In the genomic region with DNA sequence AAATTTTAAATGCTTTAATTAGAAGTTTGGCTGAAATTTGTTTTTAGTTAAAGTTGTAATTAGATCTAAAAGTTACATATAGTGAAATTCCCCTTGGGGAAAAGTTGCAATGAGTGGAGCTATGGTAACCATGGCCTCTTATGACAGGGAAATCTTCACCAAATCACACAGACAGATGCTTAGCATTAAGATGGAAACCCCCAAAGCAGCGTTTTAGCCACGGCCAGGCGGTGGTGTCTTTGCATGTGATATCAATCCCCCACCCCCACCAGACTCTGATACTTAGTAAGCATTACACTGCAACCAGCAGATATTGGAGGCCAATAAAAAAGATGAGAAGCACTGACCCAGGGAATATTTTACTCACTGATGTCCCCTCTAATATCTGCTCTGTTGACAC, we compare ENCODE assay signal across 21 cellular contexts.
"Had no signal": no experiment of that assay in that cellular context is flagged by ENCODE, and none has a peak within 500 bp of the region (broad histone marks: within the 10 kb centered on the region; RNA-seq: fewer than 3 reads in every experiment).

No MANE protein-coding gene starts in this region.

- DNase-seq: activated gamma-delta T cell treated with Interleukin-2 at 50 U/mL for 16 hours; activated T-cell treated with anti-CD3 and anti-CD28 coated beads, Interleukin-2, amount 50 U/mL, for 1 hour; amniotic stem cell; colonic mucosa; dorsolateral prefrontal cortex; endodermal cell; esophagus squamous epithelium; gastrocnemius medialis; hippocampal formation; left ventricle myocardium inferior; naive thymus-derived CD8-positive, alpha-beta T cell; retina; sigmoid colon; stimulated activated CD4-positive, alpha-beta T cell treated with anti-CD3 and anti-CD28 coated beads, Interleukin-4, amount 100 ng/mL, for 1 hour; stomach; transverse colon had no signal

- H3K4me3 Mint-ChIP-seq: activated naive CD8-positive, alpha-beta T cell; central memory CD8-positive, alpha-beta T cell; endodermal cell; naive thymus-derived CD8-positive, alpha-beta T cell had no signal

- H3K9me3 Mint-ChIP-seq: central memory CD8-positive, alpha-beta T cell; endodermal cell; naive thymus-derived CD8-positive, alpha-beta T cell had no signal

- H3K27ac Mint-ChIP-seq: activated naive CD8-positive, alpha-beta T cell; endodermal cell; progenitor cell of endocrine pancreas had no signal

- H3K27ac ChIP-seq: breast epithelium, colonic mucosa, dorsolateral prefrontal cortex, esophagus squamous epithelium, gastrocnemius medialis, left ventricle myocardium inferior, sigmoid colon, stomach, transverse colon had no signal

- H3K27me3 Mint-ChIP-seq: activated naive CD8-positive, alpha-beta T cell; central memory CD8-positive, alpha-beta T cell; naive thymus-derived CD8-positive, alpha-beta T cell; progenitor cell of endocrine pancreas had no signal

- H3K4me1 Mint-ChIP-seq: central memory CD8-positive, alpha-beta T cell had no signal

- ATAC-seq: gastrocnemius medialis; naive thymus-derived CD8-positive, alpha-beta T cell had no signal

- H3K36me3 ChIP-seq: colonic mucosa had no signal

- H3K4me1 ChIP-seq: breast epithelium, colonic mucosa, gastrocnemius medialis, sigmoid colon, stomach, transverse colon had no signal

- H3K27me3 ChIP-seq: breast epithelium, colonic mucosa, dorsolateral prefrontal cortex, esophagus squamous epithelium, gastrocnemius medialis, sigmoid colon, stomach, transverse colon had no signal

- H3K4me3 ChIP-seq: breast epithelium, colonic mucosa, dorsolateral prefrontal cortex, esophagus squamous epithelium, gastrocnemius medialis, left ventricle myocardium inferior, sigmoid colon, smooth muscle cell, stomach, transverse colon had no signal

- H3K9me3 ChIP-seq: breast epithelium, colonic mucosa, esophagus squamous epithelium, gastrocnemius medialis, left ventricle myocardium inferior, sigmoid colon, stomach, transverse colon had no signal
